ENCODE assay signal across 8 cellular contexts in genomic region chr17:59372138-59372751, GRCh38. TPM values are rescaled to one million over a fixed set of nuclear protein-coding genes. Genes with fewer than 3 reads are reported as not detected.
DNase-seq lines count a peak whose midpoint lies in the region; ATAC-seq and TF ChIP-seq lines count a peak whose summit lies in the region.

No MANE protein-coding gene starts in this region.

- intact Hi-C loops in upper lobe of right lung (cut with DNase I), result no loop called here

- 64% methylated on average over 1 of the region's 2 CpGs; no CpG with 5 or more reads in 1 of the 2 experiments for WGBS in mesodermal cell (ENCODE audit: insufficient coverage in 2 of 2), 2 experiments

- H3K9me3 ChIP-seq in mesodermal cell (ENCODE audit: control insufficient read depth, low read length) (no peaks in the 10 kb centered on the region), upper lobe of right lung (no peaks in the 10 kb centered on the region)

- DNase-seq in AG09319 (ENCODE audit: extremely low read depth, low read depth) (peak; percentile 67), NCI-H526 (lab: John Stamatoyannopoulos, UW) (peak; percentile 57 to 85), cerebellar cortex (ENCODE audit: low spot score) (peak; percentile 75), upper lobe of right lung (no peak), NCI-H446 (lab: John Stamatoyannopoulos, UW) (no peak)

- peaks cover 46% of the 10 kb centered on the region for H3K36me3 ChIP-seq in mesodermal cell (ENCODE audit: control insufficient read depth, insufficient read depth, low read length)
- no peaks in the 10 kb centered on the region for H3K36me3 ChIP-seq in upper lobe of right lung

- H3K27ac ChIP-seq in mesodermal cell (ENCODE audit: low read depth, low read length, severe bottlenecking) (peak overlapping the region; percentile 89), upper lobe of right lung (peak overlapping the region; percentile 71)

- TF ChIP-seq CTCF in AG09319 (IDR thresholded peaks at IDR 0.05; ENCODE audit: low read depth, low read length) (no peak), upper lobe of right lung (IDR thresholded peaks at IDR 0.05) (no peak)

- no peak overlapping the region for H3K4me3 ChIP-seq in mesodermal cell (ENCODE audit: extremely low read depth, insufficient read depth, low read length, poor library complexity, severe bottlenecking)
- H3K4me3 ChIP-seq in upper lobe of right lung, result no peak overlapping the region

- ATAC-seq in GM19438 (IDR thresholded peaks at IDR 0.05; ENCODE audit: low read depth, unreplicated experiment), result peak; percentile 54
- peak; percentile 88 for ATAC-seq in upper lobe of right lung
- ATAC-seq in GM21576 (IDR thresholded peaks at IDR 0.05; ENCODE audit: unreplicated experiment), result no peak

- H3K27me3 ChIP-seq in upper lobe of right lung, result no peaks in the 10 kb centered on the region

- H3K4me1 ChIP-seq in mesodermal cell (ENCODE audit: control insufficient read depth, insufficient read depth, low read length, poor library complexity, severe bottlenecking) (peaks cover 84% of the 10 kb centered on the region), upper lobe of right lung (peaks cover 80% of the 10 kb centered on the region)

RNA-seq across cellular contexts. Expression of gene YPEL2, which starts 40.8 kb away (rescaled TPM):
- 22.0 TPM for polyA plus RNA-seq in mesodermal cell (2013, experiment 1 of 2)
- 19.1 TPM for polyA plus RNA-seq in mesodermal cell (2013, experiment 2 of 2)
- 19.6 TPM for total RNA-seq in upper lobe of right lung

Comparison
In these comparisons a context has a peak if more than half of its experiments do, and no peak if none do; other contexts are left out.
1. DNase-seq: peak in AG09319 (single experiment), NCI-H526 (2 of 2) and cerebellar cortex (single experiment); none in upper lobe of right lung (single experiment) and NCI-H446 (0 of 2).